28 cellular contexts compared by ENCODE assay signal in genomic region chr6:114939630-114940029, GRCh38.
"Had no signal": no experiment of that assay in that cellular context is flagged by ENCODE, and none has a peak within 500 bp of the region (broad histone marks: within the 10 kb centered on the region; RNA-seq: fewer than 3 reads in every experiment).

No MANE protein-coding gene starts in this region.

- H3K27me3 ChIP-seq: ovary, spleen, suprapubic skin, testis, tibial artery, transverse colon, upper lobe of right lung, uterus had no signal

- H3K79me2 ChIP-seq: parathyroid adenoma had no signal

- H3K27ac ChIP-seq: neural progenitor cell, ovary, parathyroid adenoma, psoas muscle, skin epidermis, spleen, suprapubic skin, testis, tibial artery, transverse colon, upper lobe of right lung, uterus had no signal

- H3K36me3 ChIP-seq: neural progenitor cell, ovary, spleen, suprapubic skin, tibial artery, transverse colon, upper lobe of right lung, uterus had no signal

- H3K4me3 ChIP-seq: neural progenitor cell, ovary, psoas muscle, skin epidermis, smooth muscle cell, spleen, suprapubic skin, testis, tibial artery, transverse colon, upper lobe of right lung, uterus had no signal

- H3K4me2 ChIP-seq: neural progenitor cell, smooth muscle cell had no signal

- H3K9me3 ChIP-seq: ovary, psoas muscle, suprapubic skin, testis, tibial artery, transverse colon, upper lobe of right lung, uterus had no signal

- H3K4me1 ChIP-seq: parathyroid adenoma, psoas muscle, spleen, suprapubic skin, testis, tibial artery, transverse colon, upper lobe of right lung, uterus had no signal

- H2AFZ ChIP-seq: neural progenitor cell, parathyroid adenoma had no signal

- DNase-seq: natural killer cell; occipital lobe; ovary; posterior cingulate gyrus; psoas muscle; right cardiac atrium; spleen; stimulated activated CD4-positive, alpha-beta T cell treated with anti-CD3 and anti-CD28 coated beads, Interleukin-12 subunit alpha, Interleukin-12 subunit beta, amount 100 ng/mL, for 4 hours; stimulated activated CD4-positive, alpha-beta T cell treated with anti-CD3 and anti-CD28 coated beads, Interleukin-1b, Interleukin-23, amount 100 ng/mL, for 48 hours; stimulated activated CD4-positive, alpha-beta T cell treated with anti-CD3 and anti-CD28 coated beads, Interleukin-4, amount 100 ng/mL, for 1 hour; stimulated activated CD4-positive, alpha-beta T cell treated with anti-CD3 and anti-CD28 coated beads, Interleukin-4, amount 100 ng/mL, for 4 hours; stimulated activated CD8-positive, alpha-beta memory T cell treated with anti-CD3 and anti-CD28 coated beads, Interleukin-4, amount 100 ng/mL, for 48 hours; stimulated activated naive CD4-positive, alpha-beta T cell; stimulated activated naive CD8-positive, alpha-beta T cell treated with anti-CD3 and anti-CD28 coated beads, Interleukin-15, amount 100 ng/mL, for 72 hours; stimulated activated naive CD8-positive, alpha-beta T cell treated with anti-CD3 and anti-CD28 coated beads, Interleukin-15, Interleukin-2, amounts not matched to agents 100 U/mL and 50 U/mL, for 24 hours; substantia nigra; testis; tibial artery; transverse colon; upper lobe of right lung; uterus had no signal

- H3K9ac ChIP-seq: neural progenitor cell, parathyroid adenoma had no signal

- ATAC-seq: natural killer cell; psoas muscle; right cardiac atrium; sciatic nerve; stimulated activated memory B cell treated with anti-CD40 and anti-IgM and Interleukin-4, amounts not matched to agents 10 μg/mL and 1 μg/mL and 100 μg/mL, for 72 hours; stimulated activated naive CD8-positive, alpha-beta T cell treated with anti-CD3 and anti-CD28 coated beads, Interleukin-15, amount 100 ng/mL, for 72 hours; stimulated activated naive CD8-positive, alpha-beta T cell treated with anti-CD3 and anti-CD28 coated beads, Interleukin-15, Interleukin-2, amounts not matched to agents 100 U/mL and 50 U/mL, for 24 hours; upper lobe of right lung had no signal
